ENCODE assay signal across 8 cellular contexts in genomic region chr12:50057000-50057841, GRCh38. TPM values are rescaled to one million over a fixed set of nuclear protein-coding genes. Genes with fewer than 3 reads are reported as not detected.
DNase-seq lines count a peak whose midpoint lies in the region; ATAC-seq lines count a peak whose summit lies in the region.

ASIC1 (plus strand) TSS chr12:50057596; CDS start chr12:50058767, 1,171 bp downstream.

- H3K4me3 ChIP-seq in esophagus (ENCODE audit: low read depth in 1 of 2, low read length in 2 of 2), result peak within 1 kb of the TSS; percentile 58 to 59

- H3K27ac Mint-ChIP-seq in stimulated activated memory B cell treated with anti-CD40 and anti-IgM and Interleukin-4, amounts not matched to agents 10 μg/mL and 1 μg/mL and 100 μg/mL, for 72 hours, result peak within 1 kb of the TSS; percentile 50

- H3K4me1 ChIP-seq in esophagus (ENCODE audit: control insufficient read depth in 2 of 2, insufficient read depth in 2 of 2, low read length in 1 of 2), result peaks cover 0 to 10% of the 10 kb centered on the region in 2 donors

- peak; percentile 53 for ATAC-seq in stimulated activated memory B cell treated with anti-CD40 and anti-IgM and Interleukin-4, amounts not matched to agents 10 μg/mL and 1 μg/mL and 100 μg/mL, for 72 hours

- H3K27ac ChIP-seq in esophagus (ENCODE audit: low read depth in 2 of 2, low read length in 1 of 2), result peak within 1 kb of the TSS in 1 of 2 donors; percentile 26

- WGBS in esophagus, 2 donors, result 1% methylated on average over 32 to 88 of the region's 88 CpGs

- H3K4me1 Mint-ChIP-seq in stimulated activated memory B cell treated with anti-CD40 and anti-IgM and Interleukin-4, amounts not matched to agents 10 μg/mL and 1 μg/mL and 100 μg/mL, for 72 hours, result peaks cover 19% of the 10 kb centered on the region

- peak within 1 kb of the TSS; percentile 87 for H3K4me3 Mint-ChIP-seq in stimulated activated memory B cell treated with anti-CD40 and anti-IgM and Interleukin-4, amounts not matched to agents 10 μg/mL and 1 μg/mL and 100 μg/mL, for 72 hours

- no peaks in the 10 kb centered on the region for H3K9me3 Mint-ChIP-seq in stimulated activated memory B cell treated with anti-CD40 and anti-IgM and Interleukin-4, amounts not matched to agents 10 μg/mL and 1 μg/mL and 100 μg/mL, for 72 hours

- peaks cover 76% of the 10 kb centered on the region for H3K27me3 Mint-ChIP-seq in stimulated activated memory B cell treated with anti-CD40 and anti-IgM and Interleukin-4, amounts not matched to agents 10 μg/mL and 1 μg/mL and 100 μg/mL, for 72 hours

- peaks cover 3 to 4% of the 10 kb centered on the region in 2 donors for H3K27me3 ChIP-seq in esophagus (ENCODE audit: control insufficient read depth in 1 of 2, insufficient read depth in 2 of 2, low read length in 2 of 2)

- no peaks in the 10 kb centered on the region for H3K36me3 ChIP-seq in esophagus (ENCODE audit: control insufficient read depth in 2 of 2, insufficient read depth in 2 of 2, low read length in 1 of 2)

- no peaks in the 10 kb centered on the region for H3K9me3 ChIP-seq in esophagus (ENCODE audit: control insufficient read depth in 2 of 2, insufficient read depth in 1 of 2, low read depth in 1 of 2, low read length in 1 of 2)

- no peaks in the 10 kb centered on the region for H3K36me3 Mint-ChIP-seq in stimulated activated memory B cell treated with anti-CD40 and anti-IgM and Interleukin-4, amounts not matched to agents 10 μg/mL and 1 μg/mL and 100 μg/mL, for 72 hours

- DNase-seq in activated gamma-delta T cell treated with Interleukin-2 at 50 U/mL for 16 hours (peak; percentile 26), activated gamma-delta T cell (lab: John Stamatoyannopoulos, UW) (no peak), NCI-H69 (lab: John Stamatoyannopoulos, UW) (peak; percentile 82), activated T-cell treated with anti-CD3 and anti-CD28 coated beads for 4 hours (peak; percentile 33), mucosa of gallbladder (ENCODE audit: low spot score) (peak; percentile 70), SHP77 treated with DMSO at 0.1 percent for 48 hours (lab: John Stamatoyannopoulos, UW) (no peak)

RNA-seq across cellular contexts. Expression of gene ASIC1, which starts in this region (rescaled TPM):
- 1 to 10 TPM; 1.4 to 2.1 TPM for polyA plus RNA-seq in esophagus
- 4.1 TPM for total RNA-seq in mucosa of gallbladder

Comparison
In these comparisons a context has a peak if more than half of its experiments do, and no peak if none do; other contexts are left out.
1. DNase-seq: peak in activated gamma-delta T cell treated with Interleukin-2 at 50 U/mL for 16 hours (single experiment), NCI-H69 (single experiment), activated T-cell treated with anti-CD3 and anti-CD28 coated beads for 4 hours (single experiment) and mucosa of gallbladder (single experiment); none in activated gamma-delta T cell (single experiment) and SHP77 treated with DMSO at 0.1 percent for 48 hours (single experiment).